Comparison of ENCODE assay signal across 10 cellular contexts in the genomic region with DNA sequence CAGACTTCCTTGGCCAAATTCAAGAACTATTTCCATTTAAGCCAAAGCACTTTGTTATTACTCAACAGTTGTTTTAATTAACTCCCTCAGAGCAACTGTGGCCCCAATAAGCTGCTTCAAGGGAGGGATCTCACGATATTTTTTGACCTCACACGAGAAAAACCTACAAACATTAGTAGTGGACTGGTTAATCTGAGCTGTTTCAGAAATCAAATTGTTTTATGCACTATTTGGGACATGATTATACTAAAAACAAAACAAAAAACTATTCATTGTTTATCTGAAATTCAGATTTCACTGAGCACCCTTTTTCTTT.
A peak's percentile ranks its signal among the peaks of the same experiment; 100 is the strongest.
DNase-seq lines count a peak whose midpoint lies in the region; ATAC-seq and TF ChIP-seq lines count a peak whose summit lies in the region.
"Had no signal": no experiment of that assay in that cellular context is flagged by ENCODE, and none has a peak within 500 bp of the region (broad histone marks: within the 10 kb centered on the region; RNA-seq: fewer than 3 reads in every experiment).

No MANE protein-coding gene starts in this region.

- DNase-seq in activated CD4-positive, alpha-beta T cell treated with anti-CD3 and anti-CD28 coated beads, Interleukin-2, amount 10 ng/mL, durations not matched to agents 24 days and 14 days, result no peak
- no peak for DNase-seq in activated CD4-positive, alpha-beta T cell treated with anti-CD3 and anti-CD28 coated beads, Interleukin-2, amount 50 U/mL, for 48 hours
- DNase-seq in adipocyte (ENCODE audit: low read depth), result no peak
- DNase-seq in medulla oblongata (ENCODE audit: extremely low spot score), result peak; percentile 14
- no peak for DNase-seq in testis
- no peak for DNase-seq in DMS79 treated with DMSO at 0.1 percent for 48 hours (lab: John Stamatoyannopoulos, UW)
- DNase-seq in NCI-H2029 (lab: John Stamatoyannopoulos, UW), result no peak
- DNase-seq: NCI-H1436 had no signal

- intact Hi-C loops in activated CD4-positive, alpha-beta T cell treated with anti-CD3 and anti-CD28 coated beads, Interleukin-2, amount 10 ng/mL, durations not matched to agents 24 days and 14 days (cut with micrococcal nuclease), result no loop called here
- intact Hi-C loops in testis (cut with DNase I; ENCODE audit: low total_unique reads), result no loop called here

- H3K4me3 ChIP-seq in adipocyte (ENCODE audit: low read length) (peak overlapping the region; percentile 86), testis (peak overlapping the region; percentile 34 to 38)

- H3K4me1 ChIP-seq in adipocyte (ENCODE audit: control insufficient read depth, insufficient read depth, low read length) (peaks cover 11% of the 10 kb centered on the region), testis (peaks cover 2% of the 10 kb centered on the region)

- peaks cover 52% of the 10 kb centered on the region for H3K27me3 Mint-ChIP-seq in activated CD4-positive, alpha-beta T cell treated with anti-CD3 and anti-CD28 coated beads, Interleukin-2, amount 10 ng/mL, durations not matched to agents 24 days and 14 days

- no peak overlapping the region for H3K27ac ChIP-seq in testis

- TF ChIP-seq CTCF in testis (IDR thresholded peaks at IDR 0.05), result no peak

- ATAC-seq in HG03135 (IDR thresholded peaks at IDR 0.05; ENCODE audit: unreplicated experiment), result no peak

- no peaks in the 10 kb centered on the region for H3K9me3 Mint-ChIP-seq in activated CD4-positive, alpha-beta T cell treated with anti-CD3 and anti-CD28 coated beads, Interleukin-2, amount 10 ng/mL, durations not matched to agents 24 days and 14 days
- H3K9me3 Mint-ChIP-seq: T-helper 2 cell treated with Interferon-gamma antibody and Interleukin-4, amounts not matched to agents 5 μg/mL and 100 μg/mL, for 36 hours had no signal

- no peak for TF ChIP-seq POLR2A in testis (IDR thresholded peaks at IDR 0.05)

- H3K27me3 ChIP-seq in adipocyte (replicated peaks; ENCODE audit: control insufficient read depth, insufficient read depth, low read length) (peaks cover under 1% of the 10 kb centered on the region), testis (no peaks in the 10 kb centered on the region)

- peak overlapping the region; percentile 76 for H3K9ac ChIP-seq in adipocyte (ENCODE audit: low read length)

- H3K9me3 ChIP-seq in adipocyte (ENCODE audit: control insufficient read depth, low read length), result no peaks in the 10 kb centered on the region
- H3K9me3 ChIP-seq in testis, result no peaks in the 10 kb centered on the region

- WGBS in testis, 2 donors, result 17 to 25% methylated on average over 2 of the region's 2 CpGs

- H3K27ac Mint-ChIP-seq in activated CD4-positive, alpha-beta T cell treated with anti-CD3 and anti-CD28 coated beads, Interleukin-2, amount 10 ng/mL, durations not matched to agents 24 days and 14 days, result no peak overlapping the region
- H3K27ac Mint-ChIP-seq: T-helper 2 cell treated with Interferon-gamma antibody and Interleukin-4, amounts not matched to agents 5 μg/mL and 100 μg/mL, for 36 hours had no signal

- peak overlapping the region; percentile 3 for H3K4me3 Mint-ChIP-seq in activated CD4-positive, alpha-beta T cell treated with anti-CD3 and anti-CD28 coated beads, Interleukin-2, amount 10 ng/mL, durations not matched to agents 24 days and 14 days

- H3K36me3 Mint-ChIP-seq in activated CD4-positive, alpha-beta T cell treated with anti-CD3 and anti-CD28 coated beads, Interleukin-2, amount 10 ng/mL, durations not matched to agents 24 days and 14 days (ENCODE audit: low read depth), result no peaks in the 10 kb centered on the region

- no peaks in the 10 kb centered on the region for H3K36me3 ChIP-seq in adipocyte (ENCODE audit: control insufficient read depth, insufficient read depth, low read length, severe bottlenecking)
- H3K36me3 ChIP-seq in testis (ENCODE audit: low read depth, missing control alignments), result no peaks in the 10 kb centered on the region

- peaks cover 8% of the 10 kb centered on the region for H3K4me1 Mint-ChIP-seq in activated CD4-positive, alpha-beta T cell treated with anti-CD3 and anti-CD28 coated beads, Interleukin-2, amount 10 ng/mL, durations not matched to agents 24 days and 14 days
